13 cellular contexts compared by ENCODE assay signal in the genomic region with DNA sequence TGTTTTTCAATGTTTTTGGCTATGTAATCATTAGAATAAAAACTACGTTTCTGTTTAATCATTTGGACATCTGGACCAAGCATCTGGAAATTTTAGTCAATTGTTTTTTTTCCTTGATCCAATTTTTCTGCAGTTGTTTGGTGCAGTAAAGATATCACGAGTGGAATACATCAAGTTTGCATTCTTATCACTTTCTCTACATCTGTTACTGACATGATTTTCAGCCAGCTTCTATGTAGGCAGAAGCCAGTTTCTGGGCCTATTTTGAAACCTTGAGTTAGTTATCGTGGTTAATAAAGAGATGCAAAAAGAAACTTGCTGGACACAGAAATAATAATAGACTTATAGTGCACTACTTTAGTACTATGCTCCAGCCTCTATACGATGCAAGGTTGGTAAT.
"Had no signal": no experiment of that assay in that cellular context is flagged by ENCODE, and none has a peak within 500 bp of the region (broad histone marks: within the 10 kb centered on the region; RNA-seq: fewer than 3 reads in every experiment).

No MANE protein-coding gene starts in this region.

- H3K4me3 ChIP-seq: coronary artery, left lung, neural progenitor cell, upper lobe of right lung had no signal

- H3K4me1 ChIP-seq: left lung, neural progenitor cell, upper lobe of right lung had no signal

- DNase-seq: activated B cell treated with CpG ODN at 0.5 μM for 24 hours; activated CD4-positive, alpha-beta memory T cell treated with anti-CD3 and anti-CD28 coated beads, Interleukin-2, amount 10 ng/mL, durations not matched to agents 7 days and 5 days; activated CD4-positive, alpha-beta T cell treated with anti-CD3 and anti-CD28 coated beads for 48 hours; activated CD8-positive, alpha-beta memory T cell treated with anti-CD3 and anti-CD28 coated beads, Interleukin-2, amount 10 ng/mL, durations not matched to agents 7 days and 5 days; amniotic stem cell; caudate nucleus; kidney; left lung; naive thymus-derived CD4-positive, alpha-beta T cell; stimulated activated CD4-positive, alpha-beta T cell treated with anti-CD3 and anti-CD28 coated beads, Interleukin-2, amount 100 ng/mL, for 48 hours; upper lobe of right lung had no signal

- H3K9me3 ChIP-seq: upper lobe of right lung had no signal

- H3K27me3 ChIP-seq: left lung, neural progenitor cell, upper lobe of right lung had no signal

- ATAC-seq: activated CD8-positive, alpha-beta memory T cell treated with anti-CD3 and anti-CD28 coated beads, Interleukin-2, amount 10 ng/mL, durations not matched to agents 7 days and 5 days; left lung; naive thymus-derived CD4-positive, alpha-beta T cell; upper lobe of right lung had no signal

- H3K9ac ChIP-seq: neural progenitor cell had no signal

- H3K36me3 ChIP-seq: left lung, neural progenitor cell, upper lobe of right lung had no signal

- H3K27ac ChIP-seq: left lung, neural progenitor cell, upper lobe of right lung had no signal

- H3K4me2 ChIP-seq: neural progenitor cell had no signal

- H2AFZ ChIP-seq: neural progenitor cell had no signal
